In the genomic region with DNA sequence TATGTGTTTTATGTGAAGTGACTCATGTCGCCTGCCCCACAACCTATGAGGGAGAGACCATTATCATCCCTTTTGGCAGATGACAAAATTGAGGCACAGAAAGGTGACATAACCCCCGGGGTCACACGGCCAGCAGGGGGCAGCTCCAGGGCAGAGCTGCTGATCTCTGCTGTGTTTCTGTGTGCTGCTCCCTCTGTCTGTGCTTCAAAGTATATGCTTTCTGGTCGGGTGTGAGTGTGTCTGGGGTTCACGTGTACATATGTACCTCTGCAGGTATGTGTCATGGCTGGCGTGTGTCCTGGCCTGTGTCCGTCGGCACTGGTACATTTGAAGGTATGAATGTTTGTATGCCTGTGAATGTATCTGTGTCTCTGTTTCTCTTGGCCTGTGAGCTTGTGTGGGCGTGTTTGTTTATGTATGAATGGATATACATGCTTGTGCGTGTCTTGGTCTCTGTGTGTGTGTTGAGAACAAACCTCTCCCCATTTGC, we compare ENCODE assay signal across 1 cellular context.
TF ChIP-seq lines count a peak whose summit lies in the region.

No MANE protein-coding gene starts in this region.

TF ChIP-seq in HCT116, 20 proteins besides CTCF, POLR2A, EP300 and RAD21 (continued from another document):
- TF ChIP-seq, protein P1, sequence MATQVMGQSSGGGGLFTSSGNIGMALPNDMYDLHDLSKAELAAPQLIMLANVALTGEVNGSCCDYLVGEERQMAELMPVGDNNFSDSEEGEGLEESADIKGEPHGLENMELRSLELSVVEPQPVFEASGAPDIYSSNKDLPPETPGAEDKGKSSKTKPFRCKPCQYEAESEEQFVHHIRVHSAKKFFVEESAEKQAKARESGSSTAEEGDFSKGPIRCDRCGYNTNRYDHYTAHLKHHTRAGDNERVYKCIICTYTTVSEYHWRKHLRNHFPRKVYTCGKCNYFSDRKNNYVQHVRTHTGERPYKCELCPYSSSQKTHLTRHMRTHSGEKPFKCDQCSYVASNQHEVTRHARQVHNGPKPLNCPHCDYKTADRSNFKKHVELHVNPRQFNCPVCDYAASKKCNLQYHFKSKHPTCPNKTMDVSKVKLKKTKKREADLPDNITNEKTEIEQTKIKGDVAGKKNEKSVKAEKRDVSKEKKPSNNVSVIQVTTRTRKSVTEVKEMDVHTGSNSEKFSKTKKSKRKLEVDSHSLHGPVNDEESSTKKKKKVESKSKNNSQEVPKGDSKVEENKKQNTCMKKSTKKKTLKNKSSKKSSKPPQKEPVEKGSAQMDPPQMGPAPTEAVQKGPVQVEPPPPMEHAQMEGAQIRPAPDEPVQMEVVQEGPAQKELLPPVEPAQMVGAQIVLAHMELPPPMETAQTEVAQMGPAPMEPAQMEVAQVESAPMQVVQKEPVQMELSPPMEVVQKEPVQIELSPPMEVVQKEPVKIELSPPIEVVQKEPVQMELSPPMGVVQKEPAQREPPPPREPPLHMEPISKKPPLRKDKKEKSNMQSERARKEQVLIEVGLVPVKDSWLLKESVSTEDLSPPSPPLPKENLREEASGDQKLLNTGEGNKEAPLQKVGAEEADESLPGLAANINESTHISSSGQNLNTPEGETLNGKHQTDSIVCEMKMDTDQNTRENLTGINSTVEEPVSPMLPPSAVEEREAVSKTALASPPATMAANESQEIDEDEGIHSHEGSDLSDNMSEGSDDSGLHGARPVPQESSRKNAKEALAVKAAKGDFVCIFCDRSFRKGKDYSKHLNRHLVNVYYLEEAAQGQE (IDR thresholded peaks at IDR 0.05; ENCODE audit: low read depth): no peak
- peak; percentile 25; the same call in 1 of the 2 replicates for TF ChIP-seq EGR1 (IDR thresholded peaks at IDR 0.05; ENCODE audit: low read depth)
- TF ChIP-seq POLR2AphosphoS5 (IDR thresholded peaks at IDR 0.05; ENCODE audit: low read depth, low read length): no peak; the same call in 1 of the 2 replicates
- no peak for TF ChIP-seq YY1 (IDR thresholded peaks at IDR 0.05; ENCODE audit: extremely low read depth, insufficient replicate concordance, low read depth, low read length)
